Comparison of ENCODE assay signal across 33 cellular contexts in genomic region chr15:101543431-101543830, GRCh38.
"Had no signal": no experiment of that assay in that cellular context is flagged by ENCODE, and none has a peak within 500 bp of the region (broad histone marks: within the 10 kb centered on the region; RNA-seq: fewer than 3 reads in every experiment).

No MANE protein-coding gene starts in this region.

- H3K27ac ChIP-seq: adrenal gland, body of pancreas, brain microvascular endothelial cell, breast epithelium, VCaP had no signal

- H3K4me3 Mint-ChIP-seq: activated B cell treated with CpG ODN at 0.5 μM for 24 hours; activated CD4-positive, alpha-beta memory T cell treated with anti-CD3 and anti-CD28 coated beads for 36 hours; activated CD4-positive, alpha-beta T cell treated with anti-CD3 and anti-CD28 coated beads, Interleukin-2, amount 10 ng/mL, durations not matched to agents 24 days and 14 days; activated CD8-positive, alpha-beta T cell treated with anti-CD3 and anti-CD28 coated beads for 36 hours; activated naive CD4-positive, alpha-beta T cell treated with anti-CD3 and anti-CD28 coated beads for 36 hours; activated naive CD8-positive, alpha-beta T cell treated with anti-CD3 and anti-CD28 coated beads for 36 hours; activated T-cell treated with anti-CD3 and anti-CD28 coated beads, Interleukin-2, amount 50 U/mL, for 4 hours; activated T-cell treated with anti-CD3 and anti-CD28 coated beads, Interleukin-2, amount 50 U/mL, for 72 hours; activated T-helper 1 cell treated with anti-CD3 and anti-CD28 coated beads, Interleukin-12 subunit alpha, Interleukin-12 subunit beta, Interleukin-2, Interleukin-4 antibody, amounts not matched to agents 30 ng/mL and 10 ng/mL and 1 ng/mL, durations not matched to agents 14 hours and 24 hours and 36 hours; activated T-helper 17 cell treated with anti-CD3 and anti-CD28 coated beads, Interleukin-2, amount 50 U/mL, for 72 hours; central memory CD8-positive, alpha-beta T cell; T-helper 1 cell treated with Interleukin-12 subunit alpha and Interleukin-12 subunit beta and Interleukin-4 antibody, amounts not matched to agents 30 μg/mL and 1 μg/mL, for 36 hours; T-helper 2 cell treated with Interferon-gamma antibody and Interleukin-4, amounts not matched to agents 5 μg/mL and 100 μg/mL, for 36 hours had no signal

- H3K9me3 ChIP-seq: adrenal gland, body of pancreas had no signal

- H3K4me1 ChIP-seq: adrenal gland, body of pancreas had no signal

- H3K4me1 Mint-ChIP-seq: activated B cell treated with CpG ODN at 0.5 μM for 24 hours; activated CD4-positive, alpha-beta T cell treated with anti-CD3 and anti-CD28 coated beads, Interleukin-2, amount 10 ng/mL, durations not matched to agents 24 days and 14 days; activated naive CD8-positive, alpha-beta T cell treated with anti-CD3 and anti-CD28 coated beads for 36 hours; activated T-helper 17 cell treated with anti-CD3 and anti-CD28 coated beads, Interleukin-2, amount 50 U/mL, for 72 hours; central memory CD8-positive, alpha-beta T cell had no signal

- ATAC-seq: activated CD8-positive, alpha-beta T cell treated with anti-CD3 and anti-CD28 coated beads for 36 hours; activated naive CD4-positive, alpha-beta T cell treated with anti-CD3 and anti-CD28 coated beads, Interleukin-2, amount 50 U/mL, for 72 hours; activated T-cell treated with anti-CD3 and anti-CD28 coated beads, Interleukin-2, amount 50 U/mL, for 4 hours; activated T-cell treated with anti-CD3 and anti-CD28 coated beads, Interleukin-2, amount 50 U/mL, for 72 hours; activated T-helper 17 cell treated with anti-CD3 and anti-CD28 coated beads, Interleukin-2, amount 50 U/mL, for 72 hours had no signal

- H3K27ac Mint-ChIP-seq: activated B cell treated with CpG ODN at 0.5 μM for 24 hours; activated CD4-positive, alpha-beta memory T cell treated with anti-CD3 and anti-CD28 coated beads for 36 hours; activated CD4-positive, alpha-beta T cell treated with anti-CD3 and anti-CD28 coated beads, Interleukin-2, amount 10 ng/mL, durations not matched to agents 24 days and 14 days; activated CD8-positive, alpha-beta T cell treated with anti-CD3 and anti-CD28 coated beads for 36 hours; activated naive CD4-positive, alpha-beta T cell treated with anti-CD3 and anti-CD28 coated beads for 36 hours; activated naive CD8-positive, alpha-beta T cell treated with anti-CD3 and anti-CD28 coated beads for 36 hours; activated T-cell treated with anti-CD3 and anti-CD28 coated beads, Interleukin-2, amount 50 U/mL, for 72 hours; activated T-helper 1 cell treated with anti-CD3 and anti-CD28 coated beads, Interleukin-12 subunit alpha, Interleukin-12 subunit beta, Interleukin-2, Interleukin-4 antibody, amounts not matched to agents 30 ng/mL and 10 ng/mL and 1 ng/mL, durations not matched to agents 14 hours and 24 hours and 36 hours; activated T-helper 17 cell treated with anti-CD3 and anti-CD28 coated beads, Interleukin-2, amount 50 U/mL, for 72 hours; T-helper 1 cell treated with Interleukin-12 subunit alpha and Interleukin-12 subunit beta and Interleukin-4 antibody, amounts not matched to agents 30 μg/mL and 1 μg/mL, for 36 hours; T-helper 2 cell treated with Interferon-gamma antibody and Interleukin-4, amounts not matched to agents 5 μg/mL and 100 μg/mL, for 36 hours had no signal

- H3K4me3 ChIP-seq: adrenal gland, body of pancreas, breast epithelium had no signal

- H3K9me3 Mint-ChIP-seq: activated B cell treated with CpG ODN at 0.5 μM for 24 hours; activated CD4-positive, alpha-beta T cell treated with anti-CD3 and anti-CD28 coated beads, Interleukin-2, amount 10 ng/mL, durations not matched to agents 24 days and 14 days; activated T-cell treated with anti-CD3 and anti-CD28 coated beads, Interleukin-2, amount 50 U/mL, for 72 hours; activated T-helper 1 cell treated with anti-CD3 and anti-CD28 coated beads, Interleukin-12 subunit alpha, Interleukin-12 subunit beta, Interleukin-2, Interleukin-4 antibody, amounts not matched to agents 30 ng/mL and 10 ng/mL and 1 ng/mL, durations not matched to agents 14 hours and 24 hours and 36 hours; activated T-helper 17 cell treated with anti-CD3 and anti-CD28 coated beads, Interleukin-2, amount 50 U/mL, for 72 hours; central memory CD8-positive, alpha-beta T cell; T-helper 1 cell treated with Interleukin-12 subunit alpha and Interleukin-12 subunit beta and Interleukin-4 antibody, amounts not matched to agents 30 μg/mL and 1 μg/mL, for 36 hours; T-helper 2 cell treated with Interferon-gamma antibody and Interleukin-4, amounts not matched to agents 5 μg/mL and 100 μg/mL, for 36 hours had no signal

- DNase-seq: activated B cell treated with CpG ODN at 0.5 μM for 24 hours; activated CD4-positive, alpha-beta memory T cell treated with anti-CD3 and anti-CD28 coated beads for 36 hours; activated CD4-positive, alpha-beta T cell treated with anti-CD3 and anti-CD28 coated beads for 4 hours; activated CD4-positive, alpha-beta T cell treated with anti-CD3 and anti-CD28 coated beads, Interleukin-2, amount 10 ng/mL, durations not matched to agents 24 days and 14 days; activated CD4-positive, alpha-beta T cell treated with anti-CD3 and anti-CD28 coated beads, Interleukin-2, amount 50 U/mL, for 1 hour; activated CD4-positive, alpha-beta T cell treated with anti-CD3 and anti-CD28 coated beads, Interleukin-2, amount 50 U/mL, for 4 hours; activated CD4-positive, CD25-positive, alpha-beta regulatory T cell treated with anti-CD3 and anti-CD28 coated beads, Interleukin-2, amount 50 U/mL, for 72 hours; activated CD8-positive, alpha-beta memory T cell treated with anti-CD3 and anti-CD28 coated beads, Interleukin-2, amount 50 U/mL, for 4 hours; activated CD8-positive, alpha-beta T cell treated with anti-CD3 and anti-CD28 coated beads for 36 hours; activated effector memory CD4-positive, alpha-beta T cell treated with anti-CD3 and anti-CD28 coated beads, Interleukin-2, amount 50 U/mL, for 16 hours; activated gamma-delta T cell treated with Interleukin-2 at 50 U/mL for 16 hours; activated naive CD4-positive, alpha-beta T cell; activated naive CD4-positive, alpha-beta T cell treated with anti-CD3 and anti-CD28 coated beads for 36 hours; activated naive CD4-positive, alpha-beta T cell treated with anti-CD3 and anti-CD28 coated beads, Interleukin-2, amount 50 U/mL, for 16 hours; activated naive CD8-positive, alpha-beta T cell treated with anti-CD3 and anti-CD28 coated beads for 36 hours; activated T-cell treated with anti-CD3 and anti-CD28 coated beads for 4 hours; activated T-cell treated with anti-CD3 and anti-CD28 coated beads, Interleukin-2, amount 50 U/mL, for 1 hour; activated T-cell treated with anti-CD3 and anti-CD28 coated beads, Interleukin-2, amount 50 U/mL, for 4 hours; activated T-cell treated with anti-CD3 and anti-CD28 coated beads, Interleukin-2, amount 50 U/mL, for 72 hours; aorta; body of pancreas; brain microvascular endothelial cell; T-helper 2 cell; T-helper 9 cell had no signal

- H3K27me3 ChIP-seq: adrenal gland, body of pancreas had no signal

- H3K36me3 ChIP-seq: adrenal gland, brain microvascular endothelial cell, breast epithelium had no signal

- H3K36me3 Mint-ChIP-seq: activated naive CD4-positive, alpha-beta T cell treated with anti-CD3 and anti-CD28 coated beads, Interleukin-2, amount 50 U/mL, for 72 hours had no signal
